Comparison of ENCODE assay signal across 8 cellular contexts in the genomic region with DNA sequence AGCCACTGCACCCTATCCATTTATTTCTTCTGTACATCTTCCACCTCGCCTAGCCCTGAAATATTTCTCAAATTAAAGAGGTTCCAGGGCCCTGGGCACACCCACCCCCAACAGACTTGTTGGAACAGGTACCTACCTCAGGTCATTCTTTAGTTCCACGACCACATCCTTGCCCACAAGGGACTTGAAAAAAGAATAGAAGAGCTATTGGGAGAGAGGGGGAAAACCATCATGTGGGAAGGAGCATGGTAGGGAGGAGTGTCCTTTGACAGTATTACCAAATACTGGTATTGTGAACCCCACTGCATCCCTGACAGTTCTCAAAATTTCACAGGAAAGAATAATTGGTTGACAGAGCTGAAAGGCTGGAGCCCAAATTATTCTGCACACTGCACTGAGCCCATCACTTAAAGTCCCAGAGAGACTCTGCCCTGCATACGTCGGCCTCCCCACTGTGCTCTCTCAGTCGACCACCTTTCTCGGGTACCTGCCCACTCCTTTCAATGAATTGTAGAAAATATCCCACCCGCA.
A peak's percentile ranks its signal among the peaks of the same experiment; 100 is the strongest.
DNase-seq lines count a peak whose midpoint lies in the region; ATAC-seq and TF ChIP-seq lines count a peak whose summit lies in the region.

No MANE protein-coding gene starts in this region.

- no peak for TF ChIP-seq POLR2A in NB4 (IDR thresholded peaks at IDR 0.05; ENCODE audit: extremely low read depth, insufficient read length)

- H3K4me3 Mint-ChIP-seq in effector memory CD8-positive, alpha-beta T cell: peak overlapping the region; percentile 89 to 97
- H3K4me3 Mint-ChIP-seq in nephron progenitor cell: peak overlapping the region; percentile 97

- peaks cover 13 to 14% of the 10 kb centered on the region in 2 donors for H3K4me1 Mint-ChIP-seq in effector memory CD8-positive, alpha-beta T cell (ENCODE audit: low read depth in 2 of 2)
- H3K4me1 Mint-ChIP-seq in nephron progenitor cell: peaks cover 20% of the 10 kb centered on the region

- no peak for DNase-seq in NB4 (ENCODE audit: low read depth)
- DNase-seq in effector memory CD8-positive, alpha-beta T cell: peak in 1 of 3 experiments; percentile 14
- DNase-seq in nephron progenitor cell: no peak
- DNase-seq in islet precursor cell: no peak
- no peak for DNase-seq in ecto neural progenitor cell (ENCODE audit: low spot score)
- DNase-seq in NCI-H2029 treated with DMSO at 0.1 percent for 48 hours (lab: John Stamatoyannopoulos, UW): no peak

- H3K9me3 Mint-ChIP-seq in effector memory CD8-positive, alpha-beta T cell: no peaks in the 10 kb centered on the region
- H3K9me3 Mint-ChIP-seq in nephron progenitor cell: no peaks in the 10 kb centered on the region

- H3K36me3 Mint-ChIP-seq in effector memory CD8-positive, alpha-beta T cell (ENCODE audit: insufficient read depth): peaks cover 34% of the 10 kb centered on the region
- H3K36me3 Mint-ChIP-seq in nephron progenitor cell (ENCODE audit: low read depth): peaks cover 14% of the 10 kb centered on the region

- peak overlapping the region; percentile 88 for H3K4me3 ChIP-seq in NB4 (ENCODE audit: low read depth, low read length)

- no peaks in the 10 kb centered on the region for H3K27me3 Mint-ChIP-seq in effector memory CD8-positive, alpha-beta T cell
- H3K27me3 Mint-ChIP-seq in nephron progenitor cell (ENCODE audit: low read depth, poor library complexity): no peaks in the 10 kb centered on the region

- peak; percentile 26 for ATAC-seq in GM19395 (IDR thresholded peaks at IDR 0.05; ENCODE audit: unreplicated experiment)
- peak; percentile 23 for ATAC-seq in effector memory CD8-positive, alpha-beta T cell (replicated peaks)
- ATAC-seq in HG02642 (IDR thresholded peaks at IDR 0.05; ENCODE audit: poor library complexity, unreplicated experiment): no peak

- peak overlapping the region; percentile 90 to 98 for H3K27ac Mint-ChIP-seq in effector memory CD8-positive, alpha-beta T cell
- peak overlapping the region; percentile 92 for H3K27ac Mint-ChIP-seq in nephron progenitor cell

- no peak for TF ChIP-seq CTCF in NB4 (IDR thresholded peaks at IDR 0.05; ENCODE audit: low read depth, low read length)
- no peak for TF ChIP-seq CTCF in nephron progenitor cell (IDR thresholded peaks at IDR 0.05)
